17 cellular contexts compared by ENCODE assay signal in the genomic region with DNA sequence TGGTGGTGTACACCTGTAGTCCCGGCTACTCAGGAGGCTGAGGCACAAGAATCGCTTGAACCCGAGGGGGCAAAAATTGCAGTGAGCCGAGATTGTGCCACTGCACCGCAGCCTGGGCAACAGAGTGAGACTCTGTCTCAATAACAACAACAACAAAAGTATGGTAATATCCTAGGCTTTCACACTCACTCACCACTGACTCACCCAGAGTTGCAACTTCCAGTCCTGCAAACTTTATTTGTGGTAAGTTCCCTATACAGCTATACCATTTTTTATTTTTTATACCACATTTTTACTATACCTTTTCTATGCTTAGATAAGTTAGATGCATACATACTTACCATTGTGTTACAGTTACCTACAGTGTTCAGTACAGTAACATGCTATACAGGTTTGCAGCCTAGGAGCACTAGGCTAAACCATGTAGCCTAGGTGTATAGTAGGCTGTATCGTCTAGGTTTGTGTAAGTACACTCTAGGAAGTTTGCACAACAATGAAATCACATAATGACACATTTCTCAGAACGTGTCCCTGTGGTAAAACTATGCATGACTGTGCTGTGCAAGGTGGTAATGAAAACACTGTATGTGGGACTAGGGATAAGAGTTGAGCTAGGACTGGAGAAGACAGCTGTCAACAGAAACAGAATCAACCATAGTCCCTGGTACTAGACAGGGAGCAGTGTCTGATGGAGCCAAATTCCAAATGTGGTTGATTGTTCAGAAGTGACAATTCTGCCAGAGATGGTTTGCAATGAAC.
DNase-seq lines count a peak whose midpoint lies in the region; ATAC-seq and FAIRE-seq lines count a peak whose summit lies in the region.
"Had no signal": no experiment of that assay in that cellular context is flagged by ENCODE, and none has a peak within 500 bp of the region (broad histone marks: within the 10 kb centered on the region; RNA-seq: fewer than 3 reads in every experiment).

No MANE protein-coding gene starts in this region.

- in situ Hi-C loops in GM23248 (cut with MboI) = no loop called here

- no peaks in the 10 kb centered on the region for H3K36me3 Mint-ChIP-seq in activated T-helper 17 cell treated with anti-CD3 and anti-CD28 coated beads, Interleukin-2, amount 50 U/mL, for 72 hours (ENCODE audit: low read depth)
- no peaks in the 10 kb centered on the region for H3K36me3 Mint-ChIP-seq in natural killer cell treated with Interleukin-12 subunit alpha and Interleukin-12 subunit beta and Interleukin-15 and Interleukin-18, amount 100 ng/mL, for 72 hours
- H3K36me3 Mint-ChIP-seq: activated naive CD4-positive, alpha-beta T cell treated with anti-CD3 and anti-CD28 coated beads, Interleukin-2, amount 50 U/mL, for 24 hours had no signal

- peak overlapping the region; percentile 24 for H3K4me3 Mint-ChIP-seq in activated T-helper 17 cell treated with anti-CD3 and anti-CD28 coated beads, Interleukin-2, amount 50 U/mL, for 72 hours
- peak overlapping the region; percentile 79 for H3K4me3 Mint-ChIP-seq in natural killer cell treated with Interleukin-12 subunit alpha and Interleukin-12 subunit beta and Interleukin-15 and Interleukin-18, amount 100 ng/mL, for 72 hours
- H3K4me3 Mint-ChIP-seq: activated naive CD4-positive, alpha-beta T cell treated with anti-CD3 and anti-CD28 coated beads, Interleukin-2, amount 50 U/mL, for 24 hours; dendritic cell treated with granulocyte-macrophage colony-stimulating factor and Interleukin-4, amounts not matched to agents 40 ng/mL and 50 ng/mL, for 4 days had no signal

- DNase-seq in GM18507 (ENCODE audit: extremely low spot score, insufficient read length, low read depth) (no peak), GM23248 (peak; percentile 39), UCSD-AML1 (lab: John Stamatoyannopoulos, UW; ENCODE audit: unreplicated experiment) (no peak), NCI-H2196 treated with DMSO at 0.1 percent for 48 hours (lab: John Stamatoyannopoulos, UW; ENCODE audit: unreplicated experiment) (no peak), occipital lobe (lab: John Stamatoyannopoulos, UW) (no peak)
- DNase-seq in natural killer cell treated with Interleukin-12 subunit alpha and Interleukin-12 subunit beta and Interleukin-15 and Interleukin-18, amount 100 ng/mL, for 72 hours (ENCODE audit: low spot score) = no peak
- DNase-seq: BE2C; GDM1; heart right ventricle; Karpas-422; NCI-H1417; stimulated activated CD4-positive, alpha-beta T cell treated with anti-CD3 and anti-CD28 coated beads, Interleukin-4, amount 100 ng/mL, for 1 hour; WERI-Rb-1 had no signal

- no peaks in the 10 kb centered on the region for H4K20me1 ChIP-seq in GM23248 (ENCODE audit: insufficient read depth)

- H3K27me3 Mint-ChIP-seq in activated T-helper 17 cell treated with anti-CD3 and anti-CD28 coated beads, Interleukin-2, amount 50 U/mL, for 72 hours = peaks cover 25% of the 10 kb centered on the region
- H3K27me3 Mint-ChIP-seq in natural killer cell treated with Interleukin-12 subunit alpha and Interleukin-12 subunit beta and Interleukin-15 and Interleukin-18, amount 100 ng/mL, for 72 hours = no peaks in the 10 kb centered on the region
- H3K27me3 Mint-ChIP-seq: activated naive CD4-positive, alpha-beta T cell treated with anti-CD3 and anti-CD28 coated beads, Interleukin-2, amount 50 U/mL, for 24 hours had no signal

- no peaks in the 10 kb centered on the region for H3K79me2 ChIP-seq in GM23248 (ENCODE audit: insufficient read depth)

- no peak overlapping the region for H3K9ac ChIP-seq in GM23248

- peak overlapping the region; percentile 83 for H3K27ac Mint-ChIP-seq in activated T-helper 17 cell treated with anti-CD3 and anti-CD28 coated beads, Interleukin-2, amount 50 U/mL, for 72 hours
- peak overlapping the region; percentile 84 to 95 for H3K27ac Mint-ChIP-seq in natural killer cell treated with Interleukin-12 subunit alpha and Interleukin-12 subunit beta and Interleukin-15 and Interleukin-18, amount 100 ng/mL, for 72 hours
- H3K27ac Mint-ChIP-seq: activated naive CD4-positive, alpha-beta T cell treated with anti-CD3 and anti-CD28 coated beads, Interleukin-2, amount 50 U/mL, for 24 hours; dendritic cell treated with granulocyte-macrophage colony-stimulating factor and Interleukin-4, amounts not matched to agents 40 ng/mL and 50 ng/mL, for 4 days had no signal

- H3K4me1 ChIP-seq in GM23248 (ENCODE audit: insufficient read depth) = peaks cover 40% of the 10 kb centered on the region

- no peaks in the 10 kb centered on the region for H3K36me3 ChIP-seq in GM23248 (ENCODE audit: low read depth)
- H3K36me3 ChIP-seq: BE2C, brain microvascular endothelial cell, heart right ventricle, WERI-Rb-1 had no signal

- no peaks in the 10 kb centered on the region for H3K9me3 ChIP-seq in GM23248 (ENCODE audit: low read depth)
- H3K9me3 ChIP-seq: BE2C, heart right ventricle had no signal

- H3K27me3 ChIP-seq in GM23248 (replicated peaks; ENCODE audit: insufficient read depth) = no peaks in the 10 kb centered on the region
- H3K27me3 ChIP-seq: BE2C, brain microvascular endothelial cell, heart right ventricle had no signal

- peaks cover 14% of the 10 kb centered on the region for H3K4me1 Mint-ChIP-seq in activated T-helper 17 cell treated with anti-CD3 and anti-CD28 coated beads, Interleukin-2, amount 50 U/mL, for 72 hours
- peaks cover 53 to 59% of the 10 kb centered on the region in 2 donors for H3K4me1 Mint-ChIP-seq in natural killer cell treated with Interleukin-12 subunit alpha and Interleukin-12 subunit beta and Interleukin-15 and Interleukin-18, amount 100 ng/mL, for 72 hours (ENCODE audit: low read depth in 2 of 2)
- H3K4me1 Mint-ChIP-seq: activated naive CD4-positive, alpha-beta T cell treated with anti-CD3 and anti-CD28 coated beads, Interleukin-2, amount 50 U/mL, for 24 hours had no signal

- H3F3A ChIP-seq in GM23248 (ENCODE audit: insufficient read depth) = peaks cover 25% of the 10 kb centered on the region

- H3K9me2 ChIP-seq in GM23248 (ENCODE audit: insufficient read depth) = no peaks in the 10 kb centered on the region

- WGBS in GM23248 (ENCODE audit: low coverage in 1 of 2, low lambda C conversion rate in 2 of 2, missing lambda C conversion rate in 2 of 2), 2 experiments = 77 to 80% methylated on average over 7 of the region's 7 CpGs

- H2AFZ ChIP-seq in GM23248 = no peak overlapping the region

- H3K9me3 Mint-ChIP-seq in activated T-helper 17 cell treated with anti-CD3 and anti-CD28 coated beads, Interleukin-2, amount 50 U/mL, for 72 hours = no peaks in the 10 kb centered on the region
- H3K9me3 Mint-ChIP-seq in natural killer cell treated with Interleukin-12 subunit alpha and Interleukin-12 subunit beta and Interleukin-15 and Interleukin-18, amount 100 ng/mL, for 72 hours = no peaks in the 10 kb centered on the region
- H3K9me3 Mint-ChIP-seq: activated naive CD4-positive, alpha-beta T cell treated with anti-CD3 and anti-CD28 coated beads, Interleukin-2, amount 50 U/mL, for 24 hours; dendritic cell treated with granulocyte-macrophage colony-stimulating factor and Interleukin-4, amounts not matched to agents 40 ng/mL and 50 ng/mL, for 4 days had no signal

- FAIRE-seq in GM18507 (lab: Jason Lieb, UNC) = peak; percentile 15

- no peak overlapping the region for H3K4me2 ChIP-seq in GM23248 (ENCODE audit: unreplicated experiment)

- ATAC-seq in activated T-helper 17 cell treated with anti-CD3 and anti-CD28 coated beads, Interleukin-2, amount 50 U/mL, for 72 hours (replicated peaks) = peak; percentile 75
- peak; percentile 74 to 78 for ATAC-seq in natural killer cell treated with Interleukin-12 subunit alpha and Interleukin-12 subunit beta and Interleukin-15 and Interleukin-18, amount 100 ng/mL, for 72 hours

- no peak overlapping the region for H3K4me3 ChIP-seq in GM23248
- H3K4me3 ChIP-seq: heart right ventricle had no signal

- H3K27ac ChIP-seq in GM23248 = no peak overlapping the region
- H3K27ac ChIP-seq: brain microvascular endothelial cell, WERI-Rb-1 had no signal
